Comparison of ENCODE assay signal across 10 cellular contexts in genomic region chr2:42025151-42025582, GRCh38. TPM values are rescaled to one million over a fixed set of nuclear protein-coding genes. Genes with fewer than 3 reads are reported as not detected.
DNase-seq lines count a peak whose midpoint lies in the region; ATAC-seq and TF ChIP-seq lines count a peak whose summit lies in the region.
"Had no signal": no experiment of that assay in that cellular context is flagged by ENCODE, and none has a peak within 500 bp of the region (broad histone marks: within the 10 kb centered on the region; RNA-seq: fewer than 3 reads in every experiment).

No MANE protein-coding gene starts in this region.

- H3K36me3 ChIP-seq in HUES48 (ENCODE audit: control insufficient read depth, insufficient read depth, low read length) (no peaks in the 10 kb centered on the region), gastrocnemius medialis (no peaks in the 10 kb centered on the region)

- no peaks in the 10 kb centered on the region for H3K9me3 Mint-ChIP-seq in activated CD4-positive, alpha-beta T cell treated with anti-CD3 and anti-CD28 coated beads, Interleukin-2, amount 10 ng/mL, durations not matched to agents 24 days and 14 days

- no peak overlapping the region for H3K4me3 Mint-ChIP-seq in activated CD4-positive, alpha-beta T cell treated with anti-CD3 and anti-CD28 coated beads, Interleukin-2, amount 10 ng/mL, durations not matched to agents 24 days and 14 days

- no peak overlapping the region for H3K9ac ChIP-seq in HUES48 (ENCODE audit: low read depth, low read length)

- DNase-seq in astrocyte of the hippocampus (ENCODE audit: low read depth, low spot score) = peak; percentile 64
- peak; percentile 59 for DNase-seq in iPS DF 19.7 (ENCODE audit: low read depth, low spot score)
- DNase-seq in gastrocnemius medialis = peak in 1 of 2 donors; percentile 44
- DNase-seq in activated CD4-positive, alpha-beta T cell treated with anti-CD3 and anti-CD28 coated beads, Interleukin-2, amount 10 ng/mL, durations not matched to agents 24 days and 14 days = no peak
- no peak for DNase-seq in effector CD8-positive, alpha-beta T cell (lab: John Stamatoyannopoulos, UW)
- DNase-seq in NK-92 (lab: John Stamatoyannopoulos, UW; ENCODE audit: unreplicated experiment) = no peak
- DNase-seq: NCI-H526 had no signal

- intact Hi-C loops in gastrocnemius medialis (cut with DNase I; ENCODE audit: low total_unique reads) = no loop called here
- intact Hi-C loops in activated CD4-positive, alpha-beta T cell treated with anti-CD3 and anti-CD28 coated beads, Interleukin-2, amount 10 ng/mL, durations not matched to agents 24 days and 14 days (cut with micrococcal nuclease) = no loop called here

- TF ChIP-seq POLR2A in gastrocnemius medialis (IDR thresholded peaks at IDR 0.05) = no peak

- H3K4me3 ChIP-seq in HUES48 (ENCODE audit: low read depth, low read length) (no peak overlapping the region), gastrocnemius medialis (no peak overlapping the region)

- ATAC-seq in gastrocnemius medialis (peak; percentile 69 to 73), HG03521 (IDR thresholded peaks at IDR 0.05; ENCODE audit: unreplicated experiment) (no peak)

- H3K4me1 ChIP-seq in HUES48 (ENCODE audit: control insufficient read depth, insufficient read depth, low read length) (peaks cover 33% of the 10 kb centered on the region), gastrocnemius medialis (peaks cover 23 to 41% of the 10 kb centered on the region in 2 donors)

- no peak for TF ChIP-seq CTCF in gastrocnemius medialis (IDR thresholded peaks at IDR 0.05 in 4 of 5, conservative IDR thresholded peaks at IDR 0.05 in 1 of 5)

- peaks cover 22% of the 10 kb centered on the region for H3K27me3 Mint-ChIP-seq in activated CD4-positive, alpha-beta T cell treated with anti-CD3 and anti-CD28 coated beads, Interleukin-2, amount 10 ng/mL, durations not matched to agents 24 days and 14 days

- H3K4me1 Mint-ChIP-seq in activated CD4-positive, alpha-beta T cell treated with anti-CD3 and anti-CD28 coated beads, Interleukin-2, amount 10 ng/mL, durations not matched to agents 24 days and 14 days = no peaks in the 10 kb centered on the region

- H3K36me3 Mint-ChIP-seq in activated CD4-positive, alpha-beta T cell treated with anti-CD3 and anti-CD28 coated beads, Interleukin-2, amount 10 ng/mL, durations not matched to agents 24 days and 14 days (ENCODE audit: low read depth) = no peaks in the 10 kb centered on the region

- peaks cover 3% of the 10 kb centered on the region; the same call in 1 of the 2 replicates for H3K27me3 ChIP-seq in HUES48 (ENCODE audit: control insufficient read depth, insufficient read depth, low read length)
- no peaks in the 10 kb centered on the region for H3K27me3 ChIP-seq in gastrocnemius medialis

- H3K9me3 ChIP-seq in HUES48 (ENCODE audit: control insufficient read depth, insufficient read depth, low read length) (no peaks in the 10 kb centered on the region), gastrocnemius medialis (no peaks in the 10 kb centered on the region)

- peak overlapping the region; percentile 39 for H3K27ac ChIP-seq in HUES48 (ENCODE audit: low read depth, low read length)
- peak overlapping the region; percentile 42 to 70 (median 54) for H3K27ac ChIP-seq in gastrocnemius medialis
- H3K27ac ChIP-seq: HL-60 had no signal

- in situ Hi-C loops in gastrocnemius medialis (cut with MboI; ENCODE audit: low sequenced_read_pairs in 4 of 4) = no loop called here

- H3K27ac Mint-ChIP-seq in activated CD4-positive, alpha-beta T cell treated with anti-CD3 and anti-CD28 coated beads, Interleukin-2, amount 10 ng/mL, durations not matched to agents 24 days and 14 days = no peak overlapping the region

RNA-seq across cellular contexts. Expression of gene PKDCC, which starts 22.7 kb away (rescaled TPM):
- total RNA-seq in gastrocnemius medialis = 100 to 1,000 TPM; 152 to 246 (median 186) TPM
- total RNA-seq in activated CD4-positive, alpha-beta T cell treated with anti-CD3 and anti-CD28 coated beads, Interleukin-2, amount 10 ng/mL, durations not matched to agents 24 days and 14 days = not detected in 2 replicates

Comparison
In these comparisons a context has a peak if more than half of its experiments do, and no peak if none do; other contexts are left out.
1. DNase-seq: peak in astrocyte of the hippocampus (single experiment) and iPS DF 19.7 (single experiment); none in activated CD4-positive, alpha-beta T cell treated with anti-CD3 and anti-CD28 coated beads, Interleukin-2, amount 10 ng/mL, durations not matched to agents 24 days and 14 days (single experiment), effector CD8-positive, alpha-beta T cell (single experiment) and NK-92 (single experiment).
2. RNA of gene PKDCC, which starts 22.7 kb away (total RNA-seq): 152 to 246 TPM in gastrocnemius medialis; not detected in activated CD4-positive, alpha-beta T cell treated with anti-CD3 and anti-CD28 coated beads, Interleukin-2, amount 10 ng/mL, durations not matched to agents 24 days and 14 days; every median in the first group is over 100 times any median in the second.